13 cellular contexts compared by ENCODE assay signal in genomic region chr10:24944512-24945255, GRCh38. TPM values are rescaled to one million over a fixed set of nuclear protein-coding genes. Genes with fewer than 3 reads are reported as not detected.
DNase-seq lines count a peak whose midpoint lies in the region; ATAC-seq, FAIRE-seq and TF ChIP-seq lines count a peak whose summit lies in the region.
"Had no signal": no experiment of that assay in that cellular context is flagged by ENCODE, and none has a peak within 500 bp of the region (broad histone marks: within the 10 kb centered on the region; RNA-seq: fewer than 3 reads in every experiment).

No MANE protein-coding gene starts in this region.

- TF ChIP-seq CTCF in Calu3 (IDR thresholded peaks at IDR 0.05; ENCODE audit: unreplicated experiment) (no peak), LNCaP clone FGC (IDR thresholded peaks at IDR 0.05; ENCODE audit: control insufficient read depth, extremely low read depth, insufficient read depth) (no peak), astrocyte (IDR thresholded peaks at IDR 0.05; ENCODE audit: insufficient read depth, low read depth, low read length) (no peak)

- no peaks in the 10 kb centered on the region; the same call in 1 of the 2 replicates for H3K9me2 ChIP-seq in Karpas-422 (replicated peaks; ENCODE audit: insufficient read depth, low read length)

- H3K9me3 ChIP-seq in astrocyte (ENCODE audit: insufficient read depth, low read depth, low read length) (no peaks in the 10 kb centered on the region), Karpas-422 (ENCODE audit: low read length) (peaks cover 6% of the 10 kb centered on the region)
- H3K9me3 ChIP-seq: Caco-2 had no signal

- H2AFZ ChIP-seq in astrocyte (ENCODE audit: low read depth, low read length) (peak overlapping the region; percentile 12), Karpas-422 (ENCODE audit: low read length) (no peak overlapping the region)

- H3K4me3 Mint-ChIP-seq in Calu3 (ENCODE audit: low read depth, unreplicated experiment): no peak overlapping the region
- no peak overlapping the region for H3K4me3 Mint-ChIP-seq in astrocyte (ENCODE audit: unreplicated experiment)
- H3K4me3 Mint-ChIP-seq: activated CD4-positive, alpha-beta T cell treated with anti-CD3 and anti-CD28 coated beads for 36 hours; stimulated activated naive CD8-positive, alpha-beta T cell treated with anti-CD3 and anti-CD28 coated beads, Interleukin-15, Interleukin-2, amounts not matched to agents 100 ng/mL and 50 ng/mL, for 24 hours had no signal

- peaks cover 13% of the 10 kb centered on the region for H3K4me1 ChIP-seq in astrocyte (ENCODE audit: insufficient read depth, low read length)
- H3K4me1 ChIP-seq in Karpas-422 (ENCODE audit: low read length): no peaks in the 10 kb centered on the region

- H3K4me1 Mint-ChIP-seq in Calu3 (ENCODE audit: low read depth, unreplicated experiment) (peaks cover 29% of the 10 kb centered on the region), astrocyte (ENCODE audit: low read depth, unreplicated experiment) (peaks cover 6% of the 10 kb centered on the region)

- H4K20me1 ChIP-seq in astrocyte (ENCODE audit: insufficient read depth, low read length) (no peaks in the 10 kb centered on the region), Karpas-422 (ENCODE audit: insufficient read depth, low read depth, low read length) (no peaks in the 10 kb centered on the region)

- no peak overlapping the region for H3K9ac ChIP-seq in astrocyte (ENCODE audit: low read length)
- no peak overlapping the region for H3K9ac ChIP-seq in Karpas-422 (ENCODE audit: low read length)

- peak; percentile 57 for DNase-seq in Calu3
- peak; percentile 1 for DNase-seq in LNCaP clone FGC (ENCODE audit: low read depth)
- DNase-seq in astrocyte (ENCODE audit: low read depth): peak; percentile 87
- DNase-seq in kidney tubule cell (ENCODE audit: low spot score): peak; percentile 80
- no peak for DNase-seq in Karpas-422
- DNase-seq in GDM1 (lab: John Stamatoyannopoulos, UW): no peak
- DNase-seq: activated CD4-positive, alpha-beta T cell treated with anti-CD3 and anti-CD28 coated beads for 36 hours; Caco-2; NCI-H526 had no signal

- H3K79me2 ChIP-seq in astrocyte (ENCODE audit: insufficient read depth, low read length) (no peaks in the 10 kb centered on the region), Karpas-422 (ENCODE audit: low read length) (no peaks in the 10 kb centered on the region)

- H3K27me3 ChIP-seq in astrocyte (ENCODE audit: insufficient read depth, low read length) (no peaks in the 10 kb centered on the region), Karpas-422 (ENCODE audit: low read length) (no peaks in the 10 kb centered on the region)

- H3K36me3 Mint-ChIP-seq in Calu3 (ENCODE audit: insufficient read depth, unreplicated experiment) (no peaks in the 10 kb centered on the region), astrocyte (ENCODE audit: low read depth, unreplicated experiment) (no peaks in the 10 kb centered on the region)

- no peak overlapping the region for H3K4me3 ChIP-seq in LNCaP clone FGC (ENCODE audit: low read depth, low read length)
- H3K4me3 ChIP-seq in astrocyte (ENCODE audit: insufficient read depth, low read depth, low read length): no peak overlapping the region
- H3K4me3 ChIP-seq in Karpas-422 (ENCODE audit: low read length): no peak overlapping the region

- H3K27me3 Mint-ChIP-seq in Calu3 (ENCODE audit: unreplicated experiment) (no peaks in the 10 kb centered on the region), astrocyte (ENCODE audit: low read depth, unreplicated experiment) (no peaks in the 10 kb centered on the region)
- H3K27me3 Mint-ChIP-seq: activated CD4-positive, alpha-beta T cell treated with anti-CD3 and anti-CD28 coated beads for 36 hours; stimulated activated naive CD8-positive, alpha-beta T cell treated with anti-CD3 and anti-CD28 coated beads, Interleukin-15, Interleukin-2, amounts not matched to agents 100 ng/mL and 50 ng/mL, for 24 hours had no signal

- H3K36me3 ChIP-seq in astrocyte (ENCODE audit: insufficient read depth, low read length): no peaks in the 10 kb centered on the region
- no peaks in the 10 kb centered on the region for H3K36me3 ChIP-seq in Karpas-422 (ENCODE audit: insufficient read depth, low read length)

- H3K27ac ChIP-seq in astrocyte (ENCODE audit: low read depth, low read length) (no peak overlapping the region), Karpas-422 (ENCODE audit: low read length) (no peak overlapping the region)

- CTCF ChIA-PET in Calu3 (lab: Charles Lee): interaction anchor here (0.8 to 1.3 kb wide), 3 partner anchors 36 to 302 kb away, joined by 3 to 5 read pairs (median 4); no protein-coding TSS in a partner anchor

- peak overlapping the region; percentile 16 for H3K4me2 ChIP-seq in astrocyte (ENCODE audit: low read length)
- H3K4me2 ChIP-seq in Karpas-422 (ENCODE audit: low read depth, low read length, poor library complexity, severe bottlenecking): no peak overlapping the region

- intact Hi-C loops in Calu3 (cut with micrococcal nuclease; ENCODE audit: unreplicated experiment): no loop called here

- H3K27ac Mint-ChIP-seq in Calu3 (ENCODE audit: unreplicated experiment) (peak overlapping the region; percentile 13), astrocyte (ENCODE audit: unreplicated experiment) (no peak overlapping the region)
- H3K27ac Mint-ChIP-seq: activated CD4-positive, alpha-beta T cell treated with anti-CD3 and anti-CD28 coated beads for 36 hours; stimulated activated naive CD8-positive, alpha-beta T cell treated with anti-CD3 and anti-CD28 coated beads, Interleukin-15, Interleukin-2, amounts not matched to agents 100 ng/mL and 50 ng/mL, for 24 hours had no signal

- H3K9me3 Mint-ChIP-seq in Calu3 (ENCODE audit: low read depth, unreplicated experiment) (peaks cover 2% of the 10 kb centered on the region), astrocyte (ENCODE audit: unreplicated experiment) (peaks cover 3% of the 10 kb centered on the region)
- H3K9me3 Mint-ChIP-seq: stimulated activated naive CD8-positive, alpha-beta T cell treated with anti-CD3 and anti-CD28 coated beads, Interleukin-15, Interleukin-2, amounts not matched to agents 100 ng/mL and 50 ng/mL, for 24 hours had no signal

- FAIRE-seq in astrocyte (lab: Jason Lieb, UNC): no peak
- FAIRE-seq: GM19239 had no signal

- no peak for ATAC-seq in GM21576 (IDR thresholded peaks at IDR 0.05; ENCODE audit: unreplicated experiment)
- no peak for ATAC-seq in HG03469 (IDR thresholded peaks at IDR 0.05; ENCODE audit: unreplicated experiment)
- ATAC-seq: activated CD4-positive, alpha-beta T cell treated with anti-CD3 and anti-CD28 coated beads for 36 hours had no signal

- no TSS peak for BruUV-seq in Calu3 (replicated peaks; lab: Mats Ljungman, UMichigan)

RNA-seq across cellular contexts. Expression of gene PRTFDC1, which starts 7.7 kb away (rescaled TPM):
- total RNA-seq in Calu3 (2022) (22.7 and 24.6 TPM in 2 replicates), astrocyte (9.1 and 10.6 TPM in 2 replicates)
- total RNA-seq in Karpas-422 (2014; rRNA removed; shearing (Covaris generic); ENCODE audit: low replicate concordance): not detected in 2 replicates

Comparison
In these comparisons a context has a peak if more than half of its experiments do, and no peak if none do; other contexts are left out.
1. DNase-seq: peak in Calu3 (single experiment), LNCaP clone FGC (single experiment), astrocyte (single experiment) and kidney tubule cell (single experiment); none in Karpas-422 (single experiment) and GDM1 (single experiment).
2. RNA of gene PRTFDC1, which starts 7.7 kb away (total RNA-seq): 22.7 to 24.6 TPM in Calu3 and 9.1 to 10.6 TPM in astrocyte; not detected in Karpas-422; every median in the first group is over 10 times any median in the second.